ENCODE assay signal across 1 cellular context in the genomic region with DNA sequence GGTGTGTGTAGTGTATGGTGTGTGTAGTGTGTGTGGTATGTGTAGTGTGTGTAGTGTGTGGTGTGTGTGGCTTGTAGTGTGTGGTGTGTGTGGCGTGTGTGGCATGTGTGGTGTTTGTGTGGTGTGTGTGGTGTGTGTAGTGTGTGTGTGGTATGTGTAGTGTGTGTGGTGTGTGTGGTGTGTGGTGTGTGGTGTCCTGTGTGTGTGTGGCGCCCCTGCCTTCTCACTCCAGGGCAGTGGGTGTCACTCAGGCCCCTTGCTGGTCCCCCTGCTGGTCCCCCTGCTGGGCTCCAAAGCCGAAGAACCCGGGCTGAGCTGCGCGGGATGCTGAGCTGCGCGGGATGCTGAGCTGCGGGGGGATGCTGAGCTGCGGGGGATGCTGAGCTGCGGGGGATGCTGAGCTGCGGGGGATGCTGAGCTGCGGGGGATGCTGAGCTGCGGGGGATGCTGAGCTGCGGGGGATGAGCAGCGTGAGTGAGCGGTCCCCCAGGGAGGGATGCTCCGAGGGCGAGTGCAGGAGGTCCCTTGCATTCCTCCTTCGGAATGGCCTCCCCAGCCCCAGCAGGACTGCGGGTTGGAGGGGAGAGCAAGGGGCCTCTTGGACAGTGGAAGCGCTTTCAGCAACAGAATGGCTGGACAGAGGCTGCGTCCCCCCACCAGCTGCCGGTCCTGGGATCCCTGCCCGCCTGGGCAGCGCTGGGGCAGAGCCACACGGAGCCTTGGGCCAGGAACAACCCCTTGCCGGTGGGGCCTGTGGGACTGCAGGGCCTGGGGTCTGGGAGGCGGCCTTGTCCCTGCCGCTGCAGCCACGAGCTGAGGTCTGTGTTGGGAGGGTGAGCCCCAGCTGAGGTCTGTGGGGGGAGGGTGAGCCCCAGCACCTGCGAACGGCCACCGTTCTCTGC.
TF ChIP-seq lines count a peak whose summit lies in the region.

No MANE protein-coding gene starts in this region.

TF ChIP-seq in SK-N-SH, 30 proteins besides CTCF, POLR2A, EP300 and RAD21:
- TF ChIP-seq REST (IDR thresholded peaks at IDR 0.05; ENCODE audit: low read depth, low read length): peak; percentile 76
- no peak for TF ChIP-seq NRF1 (IDR thresholded peaks at IDR 0.05; ENCODE audit: low read depth, low read length)
- no peak for TF ChIP-seq FOXJ3 (CRISPR knock-in tag; IDR thresholded peaks at IDR 0.05)
- no peak for TF ChIP-seq IRF3 (IDR thresholded peaks at IDR 0.05; ENCODE audit: low read depth, low read length)
- TF ChIP-seq NFIC (IDR thresholded peaks at IDR 0.05; ENCODE audit: borderline replicate concordance): no peak
